In genomic region chr5:153794327-153794726, GRCh38 we compare ENCODE assay signal across 1 cellular context.
A peak's percentile ranks its signal among the peaks of the same experiment; 100 is the strongest.
TF ChIP-seq lines count a peak whose summit lies in the region.

No MANE protein-coding gene starts in this region.

TF ChIP-seq in K562, 482 proteins besides CTCF, POLR2A, EP300 and RAD21 (continued from another document):
- TF ChIP-seq, protein P1, sequence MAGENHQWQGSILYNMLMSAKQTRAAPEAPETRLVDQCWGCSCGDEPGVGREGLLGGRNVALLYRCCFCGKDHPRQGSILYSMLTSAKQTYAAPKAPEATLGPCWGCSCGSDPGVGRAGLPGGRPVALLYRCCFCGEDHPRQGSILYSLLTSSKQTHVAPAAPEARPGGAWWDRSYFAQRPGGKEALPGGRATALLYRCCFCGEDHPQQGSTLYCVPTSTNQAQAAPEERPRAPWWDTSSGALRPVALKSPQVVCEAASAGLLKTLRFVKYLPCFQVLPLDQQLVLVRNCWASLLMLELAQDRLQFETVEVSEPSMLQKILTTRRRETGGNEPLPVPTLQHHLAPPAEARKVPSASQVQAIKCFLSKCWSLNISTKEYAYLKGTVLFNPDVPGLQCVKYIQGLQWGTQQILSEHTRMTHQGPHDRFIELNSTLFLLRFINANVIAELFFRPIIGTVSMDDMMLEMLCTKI (IDR thresholded peaks at IDR 0.05; ENCODE audit: partially characterized antibody) = no peak
- TF ChIP-seq MTA3 (IDR thresholded peaks at IDR 0.05; ENCODE audit: borderline replicate concordance) (no peak), RFX7 (CRISPR knock-in tag; IDR thresholded peaks at IDR 0.05) (no peak), CBFA2T2 (conservative IDR thresholded peaks at IDR 0.05) (peak; percentile 54), DNMT1 (IDR thresholded peaks at IDR 0.05) (no peak), RAD51 (IDR thresholded peaks at IDR 0.05; ENCODE audit: borderline replicate concordance, low read depth) (peak; percentile 84), CHD4 (IDR thresholded peaks at IDR 0.05; ENCODE audit: insufficient read depth, insufficient replicate concordance, low read depth, low read length, poor library complexity, severe bottlenecking) (no peak), NR2C2 (CRISPR knock-in tag; IDR thresholded peaks at IDR 0.05) (no peak), NR2C2 (tag; IDR thresholded peaks at IDR 0.05) (peak; percentile 57), JUN (IDR thresholded peaks at IDR 0.05; ENCODE audit: borderline replicate concordance, low read depth, low read length) (no peak), JUN (CRISPR knock-in tag; IDR thresholded peaks at IDR 0.05; ENCODE audit: borderline replicate concordance) (no peak), ZNF347 (CRISPR knock-in tag; IDR thresholded peaks at IDR 0.05; ENCODE audit: low read depth) (no peak), ZNF696 (CRISPR knock-in tag; conservative IDR thresholded peaks at IDR 0.05) (no peak), KLF16 (IDR thresholded peaks at IDR 0.05) (no peak), ZNF316 (IDR thresholded peaks at IDR 0.05) (no peak), TFE3 (CRISPR knock-in tag; IDR thresholded peaks at IDR 0.05) (peak; percentile 91), RFX1 (IDR thresholded peaks at IDR 0.05) (no peak), ZNF395 (CRISPR knock-in tag; IDR thresholded peaks at IDR 0.05) (no peak), E2F1 (CRISPR knock-in tag; IDR thresholded peaks at IDR 0.05) (no peak), MCM3 (IDR thresholded peaks at IDR 0.05) (no peak), SPI1 (IDR thresholded peaks at IDR 0.05; ENCODE audit: borderline replicate concordance, low read depth, low read length) (no peak), ZNF146 (CRISPR knock-in tag; IDR thresholded peaks at IDR 0.05; ENCODE audit: unreplicated experiment) (no peak), TAL1 (IDR thresholded peaks at IDR 0.05) (no peak), REST (CRISPR knock-in tag; IDR thresholded peaks at IDR 0.05; ENCODE audit: low read depth) (no peak), TOE1 (IDR thresholded peaks at IDR 0.05; ENCODE audit: borderline replicate concordance) (peak; percentile 82), TOE1 (CRISPR knock-in tag; IDR thresholded peaks at IDR 0.05; ENCODE audit: borderline replicate concordance, low read depth) (no peak), TAF1 (IDR thresholded peaks at IDR 0.05; ENCODE audit: control insufficient read depth, extremely low read depth, insufficient read depth, low read length, severe bottlenecking) (no peak), FOXA3 (CRISPR knock-in tag; conservative IDR thresholded peaks at IDR 0.05 in 1 of 2, IDR thresholded peaks at IDR 0.05 in 1 of 2) (no peak), SP2 (IDR thresholded peaks at IDR 0.05; ENCODE audit: extremely low read depth, low read depth, low read length, poor library complexity, severe bottlenecking) (no peak), NR1H2 (CRISPR knock-in tag; IDR thresholded peaks at IDR 0.05) (no peak), ZNF175 (CRISPR knock-in tag; IDR thresholded peaks at IDR 0.05; ENCODE audit: low read depth) (no peak), NUFIP1 (IDR thresholded peaks at IDR 0.05; ENCODE audit: partially characterized antibody) (no peak), CEBPG (CRISPR knock-in tag; IDR thresholded peaks at IDR 0.05) (no peak), CEBPG (tag; conservative IDR thresholded peaks at IDR 0.05 in 1 of 2, IDR thresholded peaks at IDR 0.05 in 1 of 2) (no peak), NFE2L1 (tag; IDR thresholded peaks at IDR 0.05; ENCODE audit: borderline replicate concordance, low read depth) (no peak), ZKSCAN1 (IDR thresholded peaks at IDR 0.05; ENCODE audit: low read depth, low read length) (no peak), ZNF668 (CRISPR knock-in tag; IDR thresholded peaks at IDR 0.05) (no peak), NCOA4 (IDR thresholded peaks at IDR 0.05; ENCODE audit: partially characterized antibody) (no peak), BCLAF1 (IDR thresholded peaks at IDR 0.05; ENCODE audit: borderline replicate concordance in 1 of 2, control insufficient read depth in 1 of 2, low read depth in 2 of 2, low read length in 1 of 2) (no peak), NR2C1 (IDR thresholded peaks at IDR 0.05) (peak; percentile 74), NR2C1 (tag; IDR thresholded peaks at IDR 0.05) (peak; percentile 63; the same call in 1 of the 2 replicates), YY1 (IDR thresholded peaks at IDR 0.05; ENCODE audit: borderline replicate concordance in 1 of 3, control insufficient read depth in 1 of 3, extremely low read depth in 1 of 3, insufficient read depth in 3 of 3, insufficient read length in 1 of 3, insufficient replicate concordance in 2 of 3, low read depth in 1 of 3, low read length in 2 of 3) (no peak), EWSR1 (IDR thresholded peaks at IDR 0.05; ENCODE audit: borderline replicate concordance, low read depth, partially characterized antibody) (no peak), XRCC4 (IDR thresholded peaks at IDR 0.05; ENCODE audit: extremely low read depth, insufficient read depth, insufficient read length) (no peak), SMAD3 (CRISPR knock-in tag; conservative IDR thresholded peaks at IDR 0.05) (no peak), C11orf30 (IDR thresholded peaks at IDR 0.05; ENCODE audit: low read depth) (no peak), BRD4 (IDR thresholded peaks at IDR 0.05) (no peak)
- TF ChIP-seq, protein P2, sequence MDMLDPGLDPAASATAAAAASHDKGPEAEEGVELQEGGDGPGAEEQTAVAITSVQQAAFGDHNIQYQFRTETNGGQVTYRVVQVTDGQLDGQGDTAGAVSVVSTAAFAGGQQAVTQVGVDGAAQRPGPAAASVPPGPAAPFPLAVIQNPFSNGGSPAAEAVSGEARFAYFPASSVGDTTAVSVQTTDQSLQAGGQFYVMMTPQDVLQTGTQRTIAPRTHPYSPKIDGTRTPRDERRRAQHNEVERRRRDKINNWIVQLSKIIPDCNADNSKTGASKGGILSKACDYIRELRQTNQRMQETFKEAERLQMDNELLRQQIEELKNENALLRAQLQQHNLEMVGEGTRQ (CRISPR knock-in tag; IDR thresholded peaks at IDR 0.05) = peak; percentile 59; the same call in 1 of the 2 replicates
- TF ChIP-seq, protein P3, sequence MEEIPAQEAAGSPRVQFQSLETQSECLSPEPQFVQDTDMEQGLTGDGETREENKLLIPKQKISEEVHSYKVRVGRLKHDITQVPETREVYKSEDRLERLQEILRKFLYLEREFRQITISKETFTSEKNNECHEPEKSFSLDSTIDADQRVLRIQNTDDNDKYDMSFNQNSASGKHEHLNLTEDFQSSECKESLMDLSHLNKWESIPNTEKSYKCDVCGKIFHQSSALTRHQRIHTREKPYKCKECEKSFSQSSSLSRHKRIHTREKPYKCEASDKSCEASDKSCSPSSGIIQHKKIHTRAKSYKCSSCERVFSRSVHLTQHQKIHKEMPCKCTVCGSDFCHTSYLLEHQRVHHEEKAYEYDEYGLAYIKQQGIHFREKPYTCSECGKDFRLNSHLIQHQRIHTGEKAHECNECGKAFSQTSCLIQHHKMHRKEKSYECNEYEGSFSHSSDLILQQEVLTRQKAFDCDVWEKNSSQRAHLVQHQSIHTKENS (CRISPR knock-in tag; IDR thresholded peaks at IDR 0.05) = no peak
- TF ChIP-seq, protein P4, sequence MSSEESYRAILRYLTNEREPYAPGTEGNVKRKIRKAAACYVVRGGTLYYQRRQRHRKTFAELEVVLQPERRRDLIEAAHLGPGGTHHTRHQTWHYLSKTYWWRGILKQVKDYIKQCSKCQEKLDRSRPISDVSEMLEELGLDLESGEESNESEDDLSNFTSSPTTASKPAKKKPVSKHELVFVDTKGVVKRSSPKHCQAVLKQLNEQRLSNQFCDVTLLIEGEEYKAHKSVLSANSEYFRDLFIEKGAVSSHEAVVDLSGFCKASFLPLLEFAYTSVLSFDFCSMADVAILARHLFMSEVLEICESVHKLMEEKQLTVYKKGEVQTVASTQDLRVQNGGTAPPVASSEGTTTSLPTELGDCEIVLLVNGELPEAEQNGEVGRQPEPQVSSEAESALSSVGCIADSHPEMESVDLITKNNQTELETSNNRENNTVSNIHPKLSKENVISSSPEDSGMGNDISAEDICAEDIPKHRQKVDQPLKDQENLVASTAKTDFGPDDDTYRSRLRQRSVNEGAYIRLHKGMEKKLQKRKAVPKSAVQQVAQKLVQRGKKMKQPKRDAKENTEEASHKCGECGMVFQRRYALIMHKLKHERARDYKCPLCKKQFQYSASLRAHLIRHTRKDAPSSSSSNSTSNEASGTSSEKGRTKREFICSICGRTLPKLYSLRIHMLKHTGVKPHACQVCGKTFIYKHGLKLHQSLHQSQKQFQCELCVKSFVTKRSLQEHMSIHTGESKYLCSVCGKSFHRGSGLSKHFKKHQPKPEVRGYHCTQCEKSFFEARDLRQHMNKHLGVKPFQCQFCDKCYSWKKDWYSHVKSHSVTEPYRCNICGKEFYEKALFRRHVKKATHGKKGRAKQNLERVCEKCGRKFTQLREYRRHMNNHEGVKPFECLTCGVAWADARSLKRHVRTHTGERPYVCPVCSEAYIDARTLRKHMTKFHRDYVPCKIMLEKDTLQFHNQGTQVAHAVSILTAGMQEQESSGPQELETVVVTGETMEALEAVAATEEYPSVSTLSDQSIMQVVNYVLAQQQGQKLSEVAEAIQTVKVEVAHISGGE (CRISPR knock-in tag; IDR thresholded peaks at IDR 0.05) = no peak
